ENCODE assay signal across 8 cellular contexts in the genomic region with DNA sequence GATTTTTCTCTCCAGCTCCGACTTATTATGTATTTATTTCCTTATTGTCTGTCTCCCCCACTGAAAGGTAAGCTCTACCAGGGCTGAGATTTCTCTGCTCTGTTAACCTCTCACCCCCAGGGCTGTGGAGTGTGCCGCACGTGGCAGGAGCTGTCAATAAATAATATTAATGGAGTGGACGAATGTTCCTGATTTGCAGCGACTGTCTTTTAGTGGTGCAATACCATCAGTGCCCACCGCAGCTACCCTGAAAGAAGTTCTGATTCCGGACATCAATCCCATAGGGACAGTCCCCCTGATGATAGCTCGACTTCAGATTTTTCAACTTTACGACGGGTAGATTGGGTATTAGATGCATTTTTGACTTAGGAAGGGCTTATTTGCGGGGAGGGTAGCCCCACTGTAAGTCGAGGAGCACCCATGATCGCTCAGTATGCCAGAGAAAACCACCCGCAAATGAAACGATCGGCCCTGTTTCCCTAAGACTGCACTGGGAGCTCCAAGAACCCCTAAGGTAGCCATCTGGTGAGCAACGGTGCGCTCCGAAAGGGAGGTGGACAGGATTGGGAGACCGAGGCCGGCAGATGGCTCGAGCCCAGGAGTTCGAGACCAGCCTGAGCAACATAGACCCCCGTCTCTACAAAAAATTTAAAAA. TPM values are rescaled to one million over a fixed set of nuclear protein-coding genes. Genes with fewer than 3 reads are reported as not detected.
A peak's percentile ranks its signal among the peaks of the same experiment; 100 is the strongest.
DNase-seq lines count a peak whose midpoint lies in the region; ATAC-seq and TF ChIP-seq lines count a peak whose summit lies in the region.

No MANE protein-coding gene starts in this region.

- ATAC-seq in left lobe of liver (no peak), HG02678 (IDR thresholded peaks at IDR 0.05; ENCODE audit: unreplicated experiment) (no peak)

- intact Hi-C loops in adrenal gland (cut with DNase I) = no loop called here

- TF ChIP-seq CTCF in C4-2B (conservative IDR thresholded peaks at IDR 0.05) (no peak; the same call in 1 of the 2 replicates), adrenal gland (IDR thresholded peaks at IDR 0.05) (peak in 2 of 6 experiments; percentile 13 to 15), tibial nerve (IDR thresholded peaks at IDR 0.05) (peak in 1 of 5 experiments; percentile 8)

- H3K4me1 ChIP-seq in adrenal gland (replicated peaks in 1 of 2) = peaks cover 38 to 46% of the 10 kb centered on the region in 2 donors
- H3K4me1 ChIP-seq in tibial nerve = peaks cover 0 to 41% (median 20%) of the 10 kb centered on the region in 4 donors

- H3K36me3 ChIP-seq in adrenal gland (replicated peaks in 1 of 2) = no peaks in the 10 kb centered on the region
- no peaks in the 10 kb centered on the region for H3K36me3 ChIP-seq in tibial nerve

- no peak for TF ChIP-seq POLR2A in adrenal gland (IDR thresholded peaks at IDR 0.05)
- no peak for TF ChIP-seq POLR2A in tibial nerve (IDR thresholded peaks at IDR 0.05)

- DNase-seq in HK-2 (ENCODE audit: unreplicated experiment) (peak; percentile 44), adrenal gland (peak in 1 of 7 donors; percentile 8), left kidney (ENCODE audit: low read depth, low spot score) (peak; percentile 77), tibial nerve (ENCODE audit: low spot score in 2 of 2) (no peak), left lobe of liver (ENCODE audit: low spot score) (no peak), cortex of kidney (lab: John Stamatoyannopoulos, UW) (no peak)

- H3K9me3 ChIP-seq in adrenal gland (replicated peaks in 1 of 3) (no peaks in the 10 kb centered on the region), tibial nerve (no peaks in the 10 kb centered on the region)

- H3K27ac ChIP-seq in C4-2B (peak overlapping the region; percentile 92), adrenal gland (peak overlapping the region in 3 of 5 donors; percentile 97 to 100 (median 100)), tibial nerve (peak overlapping the region; percentile 82 to 98 (median 93))

- TF ChIP-seq EP300 in tibial nerve (IDR thresholded peaks at IDR 0.05) = no peak

- WGBS in adrenal gland, 4 donors = 24 to 30% (median 28%) methylated on average over 21 to 24 of the region's 24 CpGs
- 16 to 18% methylated on average over 24 of the region's 24 CpGs for WGBS in tibial nerve, 2 donors

- H3K27me3 ChIP-seq in adrenal gland = no peaks in the 10 kb centered on the region
- peaks cover 0 to 14% of the 10 kb centered on the region in 2 donors for H3K27me3 ChIP-seq in tibial nerve

- H3K4me3 ChIP-seq in adrenal gland (peak overlapping the region; percentile 50 to 99 (median 80)), tibial nerve (peak overlapping the region; percentile 58 to 99 (median 88))

RNA-seq across cellular contexts. Expression of gene PPP2R2D, which starts 1.0 kb away (rescaled TPM):
- total RNA-seq in adrenal gland (10 to 100 TPM; 37.8 to 83.2 (median 53.0) TPM), tibial nerve (10 to 100 TPM; 22.9 to 35.1 (median 28.9) TPM), left lobe of liver (15.4 TPM)
- 10 to 100 TPM; 47.1 to 79.5 (median 63.3) TPM for polyA plus RNA-seq in adrenal gland

Comparison
In these comparisons a context has a peak if more than half of its experiments do, and no peak if none do; other contexts are left out.
1. DNase-seq: peak in HK-2 (single experiment) and left kidney (single experiment); none in tibial nerve (0 of 2), left lobe of liver (single experiment) and cortex of kidney (single experiment).
2. Peak in every context shown above with its lines, with median percentiles within 50 percentile points of each other: H3K27ac ChIP-seq.